ENCODE assay signal across 1 cellular context in the genomic region with DNA sequence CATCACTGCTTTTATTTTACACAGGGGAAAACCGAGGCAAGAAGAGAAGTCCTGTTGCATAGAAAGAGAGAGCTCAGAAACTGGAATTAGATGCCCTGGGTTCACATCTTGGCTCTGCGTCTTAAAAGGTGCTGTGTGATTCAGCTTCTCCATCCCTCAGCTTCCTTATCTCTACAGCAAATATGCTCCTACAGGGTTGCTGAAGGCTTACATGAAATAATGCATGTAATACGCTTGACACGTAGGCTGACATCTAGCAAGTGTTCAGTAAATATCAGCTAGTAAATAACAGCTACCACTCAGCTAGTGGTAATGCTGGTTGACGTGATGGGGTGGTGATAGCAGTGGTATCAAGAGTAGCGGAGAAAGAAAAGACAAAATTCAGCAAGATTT.
A peak's percentile ranks its signal among the peaks of the same experiment; 100 is the strongest.
TF ChIP-seq lines count a peak whose summit lies in the region.

No MANE protein-coding gene starts in this region.

TF ChIP-seq in K562, 482 proteins besides CTCF, POLR2A, EP300 and RAD21 (continued from another document):
- TF ChIP-seq ILF3 (IDR thresholded peaks at IDR 0.05; ENCODE audit: borderline replicate concordance) (no peak), HOXB6 (CRISPR knock-in tag; IDR thresholded peaks at IDR 0.05; ENCODE audit: borderline replicate concordance) (no peak), PBX2 (CRISPR knock-in tag; IDR thresholded peaks at IDR 0.05; ENCODE audit: low read depth) (no peak), PBX2 (tag; conservative IDR thresholded peaks at IDR 0.05; ENCODE audit: low read depth) (peak; percentile 51), DEAF1 (CRISPR knock-in tag; IDR thresholded peaks at IDR 0.05) (peak; percentile 53; the same call in 1 of the 2 replicates), SOX6 (IDR thresholded peaks at IDR 0.05) (0 out of 2 replicates have a peak, but pooled peaks have one; percentile 54), JUN (IDR thresholded peaks at IDR 0.05; ENCODE audit: borderline replicate concordance, low read depth, low read length) (peak; percentile 48; the same call in 1 of the 2 replicates), JUN (CRISPR knock-in tag; IDR thresholded peaks at IDR 0.05; ENCODE audit: borderline replicate concordance) (no peak), ETS2 (tag; IDR thresholded peaks at IDR 0.05; ENCODE audit: borderline replicate concordance, poor library complexity, severe bottlenecking) (no peak), NR2C2 (CRISPR knock-in tag; IDR thresholded peaks at IDR 0.05) (no peak), NR2C2 (tag; IDR thresholded peaks at IDR 0.05) (peak; percentile 21; the same call in 1 of the 2 replicates), ERF (CRISPR knock-in tag; IDR thresholded peaks at IDR 0.05) (peak; percentile 19; the same call in 1 of the 2 replicates), LEF1 (IDR thresholded peaks at IDR 0.05) (peak; percentile 40; the same call in 1 of the 2 replicates), PKNOX1 (IDR thresholded peaks at IDR 0.05) (peak; percentile 85), ARID1B (IDR thresholded peaks at IDR 0.05) (peak; percentile 80), NCOR1 (IDR thresholded peaks at IDR 0.05) (no peak), SMARCC2 (IDR thresholded peaks at IDR 0.05; ENCODE audit: low read depth) (0 out of 2 replicates have a peak, but pooled peaks have one; percentile 44), POU5F1 (IDR thresholded peaks at IDR 0.05; ENCODE audit: borderline replicate concordance, low read depth, low read length, partially characterized antibody) (no peak), TRIM24 (IDR thresholded peaks at IDR 0.05) (peak in 1 of 2 experiments; percentile 50; a peak in 2 of 4 replicates), NFE2 (IDR thresholded peaks at IDR 0.05; ENCODE audit: low read depth) (peak; percentile 32; the same call in 1 of the 2 replicates), ESRRA (IDR thresholded peaks at IDR 0.05; ENCODE audit: borderline replicate concordance, low read depth) (no peak), MECOM (CRISPR knock-in tag; IDR thresholded peaks at IDR 0.05) (0 out of 2 replicates have a peak, but pooled peaks have one; percentile 48), TEAD4 (IDR thresholded peaks at IDR 0.05; ENCODE audit: low read length) (peak; percentile 67; the same call in 1 of the 2 replicates), TEAD4 (CRISPR knock-in tag; IDR thresholded peaks at IDR 0.05; ENCODE audit: borderline replicate concordance) (no peak), HDAC2 (IDR thresholded peaks at IDR 0.05) (peak; percentile 74; the same call in 1 of the 2 replicates), MAZ (CRISPR knock-in tag; conservative IDR thresholded peaks at IDR 0.05 in 1 of 2, IDR thresholded peaks at IDR 0.05 in 1 of 2) (0 out of 4 replicates have a peak, but pooled peaks have one; percentile 11 to 21), TAL1 (IDR thresholded peaks at IDR 0.05) (peak; percentile 60), RCOR1 (IDR thresholded peaks at IDR 0.05; ENCODE audit: borderline replicate concordance in 1 of 2, low read depth in 2 of 2, low read length in 2 of 2) (peak in 1 of 2 experiments; percentile 90; a peak in 2 of 4 replicates), CEBPG (CRISPR knock-in tag; IDR thresholded peaks at IDR 0.05) (peak; percentile 18; the same call in 1 of the 2 replicates), CEBPG (tag; conservative IDR thresholded peaks at IDR 0.05 in 1 of 2, IDR thresholded peaks at IDR 0.05 in 1 of 2) (no peak), ATF1 (CRISPR knock-in tag; IDR thresholded peaks at IDR 0.05) (no peak), ATF1 (tag; IDR thresholded peaks at IDR 0.05) (peak; percentile 36; the same call in 1 of the 2 replicates), FOSL1 (tag; conservative IDR thresholded peaks at IDR 0.05) (peak; percentile 91), CHD4 (IDR thresholded peaks at IDR 0.05; ENCODE audit: insufficient read depth, insufficient replicate concordance, low read depth, low read length, poor library complexity, severe bottlenecking) (no peak), KDM1A (IDR thresholded peaks at IDR 0.05) (peak in 1 of 2 experiments; percentile 47; a peak in 1 of 4 replicates), SMAD4 (CRISPR knock-in tag; conservative IDR thresholded peaks at IDR 0.05) (0 out of 2 replicates have a peak, but pooled peaks have one; percentile 23), CBFA2T3 (IDR thresholded peaks at IDR 0.05) (peak; percentile 65), SAFB2 (IDR thresholded peaks at IDR 0.05; ENCODE audit: borderline replicate concordance, low read depth, low read length, severe bottlenecking) (no peak), ZBTB8A (IDR thresholded peaks at IDR 0.05; ENCODE audit: partially characterized antibody) (no peak), NCOA1 (IDR thresholded peaks at IDR 0.05; ENCODE audit: low read depth) (no peak), CHCHD3 (CRISPR knock-in tag; IDR thresholded peaks at IDR 0.05) (no peak), ZEB2 (IDR thresholded peaks at IDR 0.05) (peak; percentile 56; the same call in 1 of the 2 replicates), MLX (CRISPR knock-in tag; conservative IDR thresholded peaks at IDR 0.05) (no peak), GATA2 (CRISPR knock-in tag; IDR thresholded peaks at IDR 0.05) (peak; percentile 63), MEIS2 (IDR thresholded peaks at IDR 0.05; ENCODE audit: partially characterized antibody) (peak; percentile 83), MTA2 (IDR thresholded peaks at IDR 0.05; ENCODE audit: low read depth) (0 out of 2 replicates have a peak, but pooled peaks have one; percentile 28), CTBP1 (IDR thresholded peaks at IDR 0.05; ENCODE audit: borderline replicate concordance) (peak; percentile 94), CHD1 (IDR thresholded peaks at IDR 0.05; ENCODE audit: low read length) (no peak), RBM34 (IDR thresholded peaks at IDR 0.05; ENCODE audit: borderline replicate concordance, insufficient read depth, low read length) (no peak), JUND (IDR thresholded peaks at IDR 0.05; ENCODE audit: borderline replicate concordance, low read depth, low read length) (peak; percentile 76; the same call in 1 of the 2 replicates), JUND (tag; IDR thresholded peaks at IDR 0.05; ENCODE audit: borderline replicate concordance, low read depth, low read length) (peak; percentile 52; the same call in 2 of the 3 replicates), CXXC5 (CRISPR knock-in tag; IDR thresholded peaks at IDR 0.05) (peak; percentile 67), ZKSCAN1 (IDR thresholded peaks at IDR 0.05; ENCODE audit: low read depth, low read length) (no peak), TCF3 (CRISPR knock-in tag; IDR thresholded peaks at IDR 0.05) (peak; percentile 72), TCFL5 (CRISPR knock-in tag; conservative IDR thresholded peaks at IDR 0.05) (no peak)
- TF ChIP-seq, protein P1, sequence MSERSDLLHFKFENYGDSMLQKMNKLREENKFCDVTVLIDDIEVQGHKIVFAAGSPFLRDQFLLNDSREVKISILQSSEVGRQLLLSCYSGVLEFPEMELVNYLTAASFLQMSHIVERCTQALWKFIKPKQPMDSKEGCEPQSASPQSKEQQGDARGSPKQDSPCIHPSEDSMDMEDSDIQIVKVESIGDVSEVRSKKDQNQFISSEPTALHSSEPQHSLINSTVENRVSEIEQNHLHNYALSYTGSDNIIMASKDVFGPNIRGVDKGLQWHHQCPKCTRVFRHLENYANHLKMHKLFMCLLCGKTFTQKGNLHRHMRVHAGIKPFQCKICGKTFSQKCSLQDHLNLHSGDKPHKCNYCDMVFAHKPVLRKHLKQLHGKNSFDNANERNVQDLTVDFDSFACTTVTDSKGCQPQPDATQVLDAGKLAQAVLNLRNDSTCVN (CRISPR knock-in tag; IDR thresholded peaks at IDR 0.05) = no peak
- TF ChIP-seq, protein P2, sequence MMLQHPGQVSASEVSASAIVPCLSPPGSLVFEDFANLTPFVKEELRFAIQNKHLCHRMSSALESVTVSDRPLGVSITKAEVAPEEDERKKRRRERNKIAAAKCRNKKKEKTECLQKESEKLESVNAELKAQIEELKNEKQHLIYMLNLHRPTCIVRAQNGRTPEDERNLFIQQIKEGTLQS (IDR thresholded peaks at IDR 0.05) = peak; percentile 61; the same call in 1 of the 2 replicates
- TF ChIP-seq, protein P2 (CRISPR knock-in tag; conservative IDR thresholded peaks at IDR 0.05) = no peak
- TF ChIP-seq, protein P3, sequence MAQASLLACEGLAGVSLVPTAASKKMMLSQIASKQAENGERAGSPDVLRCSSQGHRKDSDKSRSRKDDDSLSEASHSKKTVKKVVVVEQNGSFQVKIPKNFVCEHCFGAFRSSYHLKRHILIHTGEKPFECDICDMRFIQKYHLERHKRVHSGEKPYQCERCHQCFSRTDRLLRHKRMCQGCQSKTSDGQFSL (CRISPR knock-in tag; IDR thresholded peaks at IDR 0.05) = no peak
- TF ChIP-seq, protein P3 (tag; IDR thresholded peaks at IDR 0.05) = no peak
